1 cellular context compared by ENCODE assay signal in the genomic region with DNA sequence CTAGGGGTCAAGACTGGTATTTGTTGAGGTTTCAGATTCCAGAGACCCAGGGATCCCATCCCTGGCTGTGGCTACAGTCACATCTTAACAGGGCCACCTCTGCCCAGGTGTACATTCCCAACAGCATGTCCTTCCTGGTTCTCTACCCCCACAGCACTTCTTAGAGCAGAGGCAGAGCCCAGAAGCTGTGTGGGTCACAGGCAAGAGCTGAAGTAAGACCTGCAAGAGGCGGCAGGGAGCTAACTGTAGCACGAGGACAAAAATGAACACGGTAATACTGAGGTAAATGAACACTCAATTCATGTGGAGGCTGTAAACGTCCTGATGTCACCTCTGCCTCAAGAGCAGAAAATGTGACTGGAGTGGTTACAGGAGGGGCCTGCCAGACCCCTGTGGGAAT.
TF ChIP-seq lines count a peak whose summit lies in the region.

No MANE protein-coding gene starts in this region.

TF ChIP-seq in WTC11, 78 proteins besides CTCF, POLR2A, EP300 and RAD21 (continued from another document):
- no peak for TF ChIP-seq PREB (CRISPR knock-in tag; IDR thresholded peaks at IDR 0.05; ENCODE audit: borderline replicate concordance)
- TF ChIP-seq CBFB (CRISPR knock-in tag; IDR thresholded peaks at IDR 0.05; ENCODE audit: low read depth) = no peak
- no peak for TF ChIP-seq CREB1 (CRISPR knock-in tag; IDR thresholded peaks at IDR 0.05)
- TF ChIP-seq, protein P1, sequence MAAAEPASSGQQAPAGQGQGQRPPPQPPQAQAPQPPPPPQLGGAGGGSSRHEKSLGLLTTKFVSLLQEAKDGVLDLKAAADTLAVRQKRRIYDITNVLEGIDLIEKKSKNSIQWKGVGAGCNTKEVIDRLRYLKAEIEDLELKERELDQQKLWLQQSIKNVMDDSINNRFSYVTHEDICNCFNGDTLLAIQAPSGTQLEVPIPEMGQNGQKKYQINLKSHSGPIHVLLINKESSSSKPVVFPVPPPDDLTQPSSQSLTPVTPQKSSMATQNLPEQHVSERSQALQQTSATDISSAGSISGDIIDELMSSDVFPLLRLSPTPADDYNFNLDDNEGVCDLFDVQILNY (CRISPR knock-in tag; IDR thresholded peaks at IDR 0.05) = no peak
- TF ChIP-seq NR3C1 (CRISPR knock-in tag; conservative IDR thresholded peaks at IDR 0.05; ENCODE audit: low read depth) = no peak
- no peak for TF ChIP-seq PRRX2 (CRISPR knock-in tag; IDR thresholded peaks at IDR 0.05)
